Comparison of ENCODE assay signal across 8 cellular contexts in the genomic region with DNA sequence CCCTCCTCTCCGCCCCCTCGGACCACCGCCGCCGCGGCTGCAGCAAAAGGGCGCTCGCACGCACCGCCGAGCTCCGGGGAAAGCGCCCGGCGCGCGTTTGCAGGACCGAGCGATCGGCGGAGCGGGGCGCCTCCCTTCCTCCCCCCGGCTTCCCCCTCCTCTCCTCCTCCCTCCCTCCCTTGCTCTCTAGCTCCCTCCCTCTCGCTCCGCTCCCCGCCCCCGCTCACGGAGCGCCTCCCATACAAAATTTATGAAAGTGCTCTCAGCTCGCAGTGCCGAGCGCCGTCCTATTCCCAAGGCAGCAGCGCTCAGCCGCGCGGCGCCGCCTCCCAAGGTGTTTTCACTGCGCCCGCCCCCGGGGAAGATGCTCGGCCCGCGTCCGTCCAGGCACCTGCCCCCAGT. TPM values are rescaled to one million over a fixed set of nuclear protein-coding genes. Genes with fewer than 3 reads are reported as not detected.
DNase-seq lines count a peak whose midpoint lies in the region; ATAC-seq and TF ChIP-seq lines count a peak whose summit lies in the region.

TSS of gene RTN4RL1 (minus strand) at position 115 of the 402 bp plus-strand sequence. CDS start 469 bp downstream, outside the sequence.

- H3K27ac Mint-ChIP-seq in H9: no peak within 1 kb of the TSS

- H4K20me1 ChIP-seq in H9 (ENCODE audit: control insufficient read depth, insufficient read depth, insufficient read length): no peaks in the 10 kb centered on the region

- H3K27me3 ChIP-seq in H9 (ENCODE audit: insufficient read depth, low read length) (peaks cover 63% of the 10 kb centered on the region), foreskin keratinocyte (peaks cover 38% of the 10 kb centered on the region)

- H3K4me3 ChIP-seq in urinary bladder (ENCODE audit: low read depth, low read length): peak within 1 kb of the TSS; percentile 61

- no peak within 1 kb of the TSS for H3K18ac ChIP-seq in H9 (ENCODE audit: insufficient read length, low read depth, low read length)

- H3K27me3 Mint-ChIP-seq in H9 (ENCODE audit: low read depth): peaks cover 91% of the 10 kb centered on the region

- H2BK12ac ChIP-seq in H9 (ENCODE audit: insufficient read length, low read depth, low read length): no peak within 1 kb of the TSS

- peak within 1 kb of the TSS; percentile 49 to 81 for H3K4me3 Mint-ChIP-seq in H9

- peak within 1 kb of the TSS; percentile 50 for H3K4me2 ChIP-seq in H9 (ENCODE audit: insufficient read depth, insufficient read length, low read length)

- no peaks in the 10 kb centered on the region for H3K79me1 ChIP-seq in H9 (ENCODE audit: insufficient read depth, low read depth, low read length, poor library complexity, severe bottlenecking)

- H2AFZ ChIP-seq in H9 (ENCODE audit: low read length): no peak within 1 kb of the TSS

- peak within 1 kb of the TSS; percentile 58 for H3K27ac ChIP-seq in 22Rv1
- no peak within 1 kb of the TSS for H3K27ac ChIP-seq in H9 (ENCODE audit: insufficient read length, low read depth, low read length)
- H3K27ac ChIP-seq in foreskin keratinocyte: no peak within 1 kb of the TSS
- H3K27ac ChIP-seq in urinary bladder (ENCODE audit: low read depth): peak within 1 kb of the TSS; percentile 28

- H3K9ac ChIP-seq in H9 (ENCODE audit: extremely low read depth, insufficient read length, low read length): no peak within 1 kb of the TSS

- no peaks in the 10 kb centered on the region for H3K36me3 ChIP-seq in urinary bladder (ENCODE audit: insufficient read depth)

- H2BK5ac ChIP-seq in H9 (ENCODE audit: insufficient read length, low read length): no peak within 1 kb of the TSS

- no peak within 1 kb of the TSS for H4K91ac ChIP-seq in H9 (ENCODE audit: insufficient read length, low read depth, low read length)

- no peak within 1 kb of the TSS for H3K56ac ChIP-seq in H9 (ENCODE audit: insufficient read length, low read depth, low read length)

- H3K14ac ChIP-seq in H9 (ENCODE audit: insufficient read depth, low read length): no peak within 1 kb of the TSS

- H3K36me3 Mint-ChIP-seq in H9 (ENCODE audit: insufficient read depth in 1 of 3, low read depth in 3 of 3): no peaks in the 10 kb centered on the region; a peak in 1 of 7 replicates

- H4K5ac ChIP-seq in H9 (ENCODE audit: insufficient read length, low read depth, low read length): no peak within 1 kb of the TSS

- H4K8ac ChIP-seq in H9 (replicated peaks; ENCODE audit: insufficient read length, low read depth, low read length): no peak within 1 kb of the TSS

- H2BK15ac ChIP-seq in H9 (ENCODE audit: low read depth, low read length): no peak within 1 kb of the TSS

- H3K23ac ChIP-seq in H9 (ENCODE audit: insufficient read length, low read depth, low read length): no peak within 1 kb of the TSS

- H3K9me3 Mint-ChIP-seq in H9: peaks cover 5 to 6% of the 10 kb centered on the region in 2 experiments; a peak in 4 of 5 replicates

- H3K23me2 ChIP-seq in H9 (ENCODE audit: insufficient read length, low read depth, low read length, poor library complexity, severe bottlenecking): peaks cover 23% of the 10 kb centered on the region

- H3K4me1 ChIP-seq in H9 (ENCODE audit: insufficient read depth, low read length): no peaks in the 10 kb centered on the region
- H3K4me1 ChIP-seq in foreskin keratinocyte: no peaks in the 10 kb centered on the region
- peaks cover 1% of the 10 kb centered on the region for H3K4me1 ChIP-seq in urinary bladder (ENCODE audit: insufficient read depth)

- no peak within 1 kb of the TSS for H2BK120ac ChIP-seq in H9 (ENCODE audit: low read depth, low read length, poor library complexity, severe bottlenecking)

- H3K9me3 ChIP-seq in H9 (ENCODE audit: control insufficient read depth, low read depth, low read length): no peaks in the 10 kb centered on the region

- ATAC-seq in foreskin keratinocyte: peak; percentile 56
- ATAC-seq in omental fat pad (ENCODE audit: low FRiP score): peak; percentile 26
- ATAC-seq in GM21576 (IDR thresholded peaks at IDR 0.05; ENCODE audit: unreplicated experiment): no peak

- no peak within 1 kb of the TSS for H3K4ac ChIP-seq in H9 (ENCODE audit: low read depth, low read length)

- DNase-seq in H9 (peak; percentile 78), RPMI7951 (ENCODE audit: low read depth) (peak; percentile 84), foreskin keratinocyte (peak; percentile 64 to 71), omental fat pad (ENCODE audit: low spot score) (no peak)
- peak; percentile 48 for DNase-seq in activated gamma-delta T cell treated with anti-CD3 and anti-CD28 coated beads, Interleukin-2, amount 50 U/mL, for 16 hours (ENCODE audit: low read depth)

- WGBS in H9 (ENCODE audit: extremely low coverage, insufficient read length, low lambda C conversion rate): no CpG with 5 or more reads among the region's 47 CpGs
- under 1% methylated on average over 47 of the region's 47 CpGs for WGBS in urinary bladder

- no peak within 1 kb of the TSS for H2BK20ac ChIP-seq in H9 (ENCODE audit: low read depth, low read length, poor library complexity, severe bottlenecking)

- H3K79me2 ChIP-seq in H9 (ENCODE audit: insufficient read depth, low read length): no peaks in the 10 kb centered on the region

- H3K4me1 Mint-ChIP-seq in H9: peaks cover 9 to 19% of the 10 kb centered on the region in 2 experiments

- no peak within 1 kb of the TSS for H2AK5ac ChIP-seq in H9 (ENCODE audit: insufficient read length, low read length)

- TF ChIP-seq CTCF in 22Rv1 (IDR thresholded peaks at IDR 0.05) (no peak), H9 (conservative IDR thresholded peaks at IDR 0.05) (no peak), foreskin keratinocyte (conservative IDR thresholded peaks at IDR 0.05) (no peak), omental fat pad (IDR thresholded peaks at IDR 0.05) (no peak)

- no peak within 1 kb of the TSS for H3T11ph ChIP-seq in H9 (ENCODE audit: low read length)

RNA-seq across cellular contexts. Expression of gene RTN4RL1, which starts in this region (rescaled TPM):
- total RNA-seq in H9 (2021): 0.18 and 0.22 TPM in 2 replicates
- total RNA-seq in RPMI7951 (2014; rRNA removed; shearing (Covaris generic)): 7.6 and 8.8 TPM in 2 replicates
- total RNA-seq in foreskin keratinocyte: 2.6 and 4.2 TPM in 2 replicates
- polyA plus RNA-seq in foreskin keratinocyte: 2.3 and 3.3 TPM in 2 replicates
- total RNA-seq in omental fat pad: 1 to 10 TPM; 4.5 to 5.2 (median 4.6) TPM
- 1.3 TPM for total RNA-seq in urinary bladder
- 4.5 TPM for polyA plus RNA-seq in urinary bladder

Comparison
In these comparisons a context has a peak if more than half of its experiments do, and no peak if none do; other contexts are left out.
1. Peak in DNase-seq and H3K4me2 ChIP-seq in H9; RNA of the gene not detected or under 1 TPM.
2. H3K27ac ChIP-seq: peak in 22Rv1 (single experiment) and urinary bladder (single experiment); none in H9 (single experiment) and foreskin keratinocyte (single experiment).